8 cellular contexts compared by ENCODE assay signal in genomic region chr17:8186787-8187516, GRCh38. TPM values are rescaled to one million over a fixed set of nuclear protein-coding genes. Genes with fewer than 3 reads are reported as not detected.
DNase-seq lines count a peak whose midpoint lies in the region; ATAC-seq and TF ChIP-seq lines count a peak whose summit lies in the region.

No MANE protein-coding gene starts in this region.

- WGBS in lung, 2 donors: 0% methylated on average over 32 of the region's 32 CpGs

- H3K27me3 ChIP-seq in lung (ENCODE audit: control insufficient read depth, insufficient read depth): no peaks in the 10 kb centered on the region

- H3K4me3 ChIP-seq in lung: peak overlapping the region; percentile 70

- peak; percentile 22 for TF ChIP-seq CTCF in lung (IDR thresholded peaks at IDR 0.05; ENCODE audit: control extremely low read depth, extremely low read depth)

- H3K4me1 ChIP-seq in lung (ENCODE audit: control insufficient read depth in 2 of 2, insufficient read depth in 2 of 2, low read length in 2 of 2): peaks cover 6 to 12% of the 10 kb centered on the region in 2 donors

- H3K36me3 ChIP-seq in lung (ENCODE audit: control insufficient read depth in 2 of 2, insufficient read depth in 2 of 2, low read length in 2 of 2): no peaks in the 10 kb centered on the region

- peak; percentile 29 for ATAC-seq in GM18502 (IDR thresholded peaks at IDR 0.05; ENCODE audit: poor library complexity, unreplicated experiment)
- peak; percentile 19 for ATAC-seq in HG03565 (IDR thresholded peaks at IDR 0.05; ENCODE audit: unreplicated experiment)
- peak; percentile 42 for ATAC-seq in lung (ENCODE audit: insufficient read depth, low FRiP score)
- no peak for ATAC-seq in HG03095 (IDR thresholded peaks at IDR 0.05; ENCODE audit: unreplicated experiment)

- peak overlapping the region; percentile 86 to 89 for H3K27ac ChIP-seq in lung (ENCODE audit: low read depth in 1 of 2, low read length in 1 of 2)

- H3K9me3 ChIP-seq in lung (ENCODE audit: control insufficient read depth in 2 of 2, insufficient read depth in 1 of 2, low read length in 1 of 2): no peaks in the 10 kb centered on the region

- DNase-seq in NCI-H774 (lab: John Stamatoyannopoulos, UW) (peak; percentile 72), lung (ENCODE audit: low spot score) (peak; percentile 92)
- peak; percentile 99 for DNase-seq in activated CD4-positive, alpha-beta T cell treated with anti-CD3 and anti-CD28 coated beads, Interleukin-2, amount 50 U/mL, for 48 hours
- DNase-seq in effector CD4-positive, alpha-beta T cell: peak; percentile 75
- peak; percentile 93 to 96 for DNase-seq in stimulated activated CD4-positive, alpha-beta T cell treated with anti-CD3 and anti-CD28 coated beads, Interleukin-4, amount 100 ng/mL, for 4 hours

RNA-seq across cellular contexts. Expression of gene BORCS6, which starts 3.0 kb away (rescaled TPM):
- 10 to 100 TPM in 1 of 2 donors, 1 to 10 TPM in 1; 5.3 to 10.8 TPM for total RNA-seq in lung
- polyA plus RNA-seq in lung: 10 to 100 TPM in 1 of 2 donors, 1 to 10 TPM in 1; 5.6 to 10.5 TPM

RNA-seq across cellular contexts. Expression of gene TMEM107, which starts 10.8 kb away (rescaled TPM):
- total RNA-seq in lung: 10 to 100 TPM; 24.4 to 33.1 TPM
- polyA plus RNA-seq in lung: 10 to 100 TPM; 13.2 to 19.0 TPM

RNA-seq across cellular contexts. Expression of gene AURKB, which starts 23.4 kb away (rescaled TPM):
- 1 to 10 TPM; 2.1 to 3.9 TPM for total RNA-seq in lung
- polyA plus RNA-seq in lung: 1 to 10 TPM; 3.6 to 5.7 TPM

RNA-seq across cellular contexts. Expression of gene VAMP2, which starts 24.2 kb away (rescaled TPM):
- total RNA-seq in lung: 10 to 100 TPM; 33.9 to 76.2 TPM
- polyA plus RNA-seq in lung: 10 to 100 TPM; 45.4 to 46.2 TPM

RNA-seq across cellular contexts. Expression of gene PER1, which starts 34.7 kb away (rescaled TPM):
- 100 to 1,000 TPM; 132 to 238 TPM for total RNA-seq in lung
- polyA plus RNA-seq in lung: 100 to 1,000 TPM in 1 of 2 donors, 10 to 100 TPM in 1; 93.5 to 126 TPM
